Comparison of ENCODE assay signal across 1 cellular context in the genomic region with DNA sequence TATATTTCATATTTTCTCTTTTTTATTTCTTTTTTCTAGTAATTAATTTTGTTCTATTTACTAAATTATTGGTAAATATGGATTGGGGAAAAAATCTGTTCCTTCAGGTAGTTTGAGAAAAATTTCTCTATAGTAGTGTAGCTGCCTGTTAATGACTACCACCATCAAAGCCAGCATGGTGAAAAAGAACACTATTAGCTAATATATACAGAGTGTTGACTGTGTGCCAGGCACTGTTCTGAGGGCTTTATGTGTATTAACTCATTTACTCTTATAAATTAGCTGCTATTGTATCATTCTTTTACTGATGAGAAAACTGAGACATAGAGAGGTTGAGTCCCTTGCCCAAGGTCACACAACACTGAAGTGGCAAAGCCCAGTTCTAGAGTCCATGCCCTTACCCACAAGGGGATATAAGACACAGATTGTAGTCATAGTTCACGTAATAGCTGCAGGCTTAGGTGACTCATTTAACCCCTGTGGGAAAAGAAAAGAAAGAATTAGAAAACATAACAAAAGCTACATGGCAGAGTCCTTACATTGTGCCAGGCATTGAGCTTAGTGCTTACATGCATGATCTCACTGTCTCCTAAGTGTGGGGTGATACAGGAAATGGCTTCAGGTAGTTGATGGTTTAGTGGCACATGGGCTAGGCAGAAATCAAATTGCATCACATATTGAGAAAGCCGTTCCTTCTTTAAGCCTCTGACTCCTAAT.
TF ChIP-seq lines count a peak whose summit lies in the region.

No MANE protein-coding gene starts in this region.

TF ChIP-seq in H1, 55 proteins besides CTCF, POLR2A, EP300 and RAD21 (continued from another document):
- TF ChIP-seq, protein P1, sequence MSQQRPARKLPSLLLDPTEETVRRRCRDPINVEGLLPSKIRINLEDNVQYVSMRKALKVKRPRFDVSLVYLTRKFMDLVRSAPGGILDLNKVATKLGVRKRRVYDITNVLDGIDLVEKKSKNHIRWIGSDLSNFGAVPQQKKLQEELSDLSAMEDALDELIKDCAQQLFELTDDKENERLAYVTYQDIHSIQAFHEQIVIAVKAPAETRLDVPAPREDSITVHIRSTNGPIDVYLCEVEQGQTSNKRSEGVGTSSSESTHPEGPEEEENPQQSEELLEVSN (IDR thresholded peaks at IDR 0.05) = no peak
- TF ChIP-seq FOSL1 (IDR thresholded peaks at IDR 0.05; ENCODE audit: insufficient read depth, low read depth, low read length) (no peak), CEBPB (IDR thresholded peaks at IDR 0.05; ENCODE audit: low read depth, low read length) (no peak), EZH2 (IDR thresholded peaks at IDR 0.05; ENCODE audit: low read depth, low read length, severe bottlenecking) (no peak)
